29 cellular contexts compared by ENCODE assay signal in the genomic region with DNA sequence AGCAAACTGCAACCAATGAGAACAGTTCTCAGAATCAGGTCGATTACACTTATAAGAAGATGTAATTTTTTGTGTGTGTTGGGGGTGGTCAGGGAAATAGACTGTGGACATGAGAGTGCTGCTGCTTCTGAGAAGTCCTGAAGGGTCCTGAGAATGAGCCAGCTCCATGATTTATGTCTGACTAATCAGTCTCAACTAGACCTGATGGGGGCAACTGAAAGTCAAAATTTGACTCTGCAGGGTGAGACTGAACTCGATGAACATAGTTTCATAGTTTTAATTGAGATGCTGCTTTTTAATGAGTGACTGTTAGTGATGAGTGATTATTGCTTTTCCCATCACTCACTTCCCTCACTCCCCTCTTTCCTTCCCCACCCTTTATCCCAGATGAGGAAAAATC. TPM values are rescaled to one million over a fixed set of nuclear protein-coding genes. Genes with fewer than 3 reads are reported as not detected.
DNase-seq lines count a peak whose midpoint lies in the region; ATAC-seq, FAIRE-seq and TF ChIP-seq lines count a peak whose summit lies in the region.
"Had no signal": no experiment of that assay in that cellular context is flagged by ENCODE, and none has a peak within 500 bp of the region (broad histone marks: within the 10 kb centered on the region; RNA-seq: fewer than 3 reads in every experiment).

No MANE protein-coding gene starts in this region.

- no peak for TF ChIP-seq RAD21 in GM12878 (IDR thresholded peaks at IDR 0.05; ENCODE audit: insufficient read depth, low read depth, low read length)

- TF ChIP-seq EP300 in GM12878 (IDR thresholded peaks at IDR 0.05; ENCODE audit: borderline replicate concordance in 1 of 2, control insufficient read depth in 1 of 2, low read depth in 2 of 2, low read length in 2 of 2), result no peak

- peaks cover 7% of the 10 kb centered on the region for H3K9me3 Mint-ChIP-seq in activated CD4-positive, alpha-beta T cell treated with anti-CD3 and anti-CD28 coated beads, Interleukin-2, amount 10 ng/mL, durations not matched to agents 24 days and 14 days
- H3K9me3 Mint-ChIP-seq in T-cell (no peaks in the 10 kb centered on the region), progenitor cell of endocrine pancreas (ENCODE audit: low read depth) (no peaks in the 10 kb centered on the region)
- H3K9me3 Mint-ChIP-seq in stimulated activated effector memory CD8-positive, alpha-beta T cell treated with anti-CD3 and anti-CD28 coated beads, Interleukin-12 subunit alpha, Interleukin-12 subunit beta, amount 100 ng/mL, for 72 hours, result no peaks in the 10 kb centered on the region

- H3K4me1 Mint-ChIP-seq in activated CD4-positive, alpha-beta T cell treated with anti-CD3 and anti-CD28 coated beads, Interleukin-2, amount 10 ng/mL, durations not matched to agents 24 days and 14 days, result peaks cover 86% of the 10 kb centered on the region
- H3K4me1 Mint-ChIP-seq in T-cell (peaks cover 93 to 95% (median 95%) of the 10 kb centered on the region in 3 donors), progenitor cell of endocrine pancreas (ENCODE audit: low read depth) (peaks cover 7% of the 10 kb centered on the region)
- peaks cover 89% of the 10 kb centered on the region for H3K4me1 Mint-ChIP-seq in stimulated activated effector memory CD8-positive, alpha-beta T cell treated with anti-CD3 and anti-CD28 coated beads, Interleukin-12 subunit alpha, Interleukin-12 subunit beta, amount 100 ng/mL, for 72 hours

- SMC1A ChIA-PET in GM12878 (lab: Charles Lee; ENCODE audit: uncharacterized antibody, unreplicated experiment), result interaction anchor here (0.6 to 3.1 kb wide), 11 partner anchors 8 to 113 kb away, joined by 3 to 14 read pairs (median 3); no protein-coding TSS in a partner anchor

- H3K27ac Mint-ChIP-seq in activated CD4-positive, alpha-beta T cell treated with anti-CD3 and anti-CD28 coated beads, Interleukin-2, amount 10 ng/mL, durations not matched to agents 24 days and 14 days, result peak overlapping the region; percentile 42
- H3K27ac Mint-ChIP-seq in T-cell (peak overlapping the region; percentile 99 to 100), progenitor cell of endocrine pancreas (no peak overlapping the region)
- H3K27ac Mint-ChIP-seq in stimulated activated effector memory CD8-positive, alpha-beta T cell treated with anti-CD3 and anti-CD28 coated beads, Interleukin-12 subunit alpha, Interleukin-12 subunit beta, amount 100 ng/mL, for 72 hours, result peak overlapping the region; percentile 44

- no peak overlapping the region for H3K9ac ChIP-seq in GM12878 (ENCODE audit: control insufficient read depth, insufficient read depth, low read length)
- H3K9ac ChIP-seq: BLaER1 treated with 17β-estradiol and CSF1 and Interleukin-3, amounts not matched to agents 10 nM and 100 nM had no signal

- H3K27ac ChIP-seq in GM12878 (ENCODE audit: control insufficient read depth, insufficient read depth), result no peak overlapping the region
- H3K27ac ChIP-seq: A549; BLaER1 treated with 17β-estradiol and CSF1 and Interleukin-3, amounts not matched to agents 10 nM and 100 nM; pancreas had no signal

- no peaks in the 10 kb centered on the region for H3K36me3 ChIP-seq in GM12878 (ENCODE audit: control insufficient read depth in 2 of 2, insufficient read depth in 2 of 2, low read length in 1 of 2)
- H3K36me3 ChIP-seq: BLaER1 treated with 17β-estradiol and CSF1 and Interleukin-3, amounts not matched to agents 10 nM and 100 nM; pancreas; upper lobe of left lung had no signal

- intact Hi-C loops in activated CD4-positive, alpha-beta T cell treated with anti-CD3 and anti-CD28 coated beads, Interleukin-2, amount 10 ng/mL, durations not matched to agents 24 days and 14 days (cut with micrococcal nuclease), result no loop called here
- intact Hi-C loops in GM12878 (cut with micrococcal nuclease; ENCODE audit: unreplicated experiment), result no loop called here

- H3K27me3 Mint-ChIP-seq in activated CD4-positive, alpha-beta T cell treated with anti-CD3 and anti-CD28 coated beads, Interleukin-2, amount 10 ng/mL, durations not matched to agents 24 days and 14 days, result no peaks in the 10 kb centered on the region
- H3K27me3 Mint-ChIP-seq in T-cell (no peaks in the 10 kb centered on the region), progenitor cell of endocrine pancreas (peaks cover 15% of the 10 kb centered on the region)

- no TSS peak for BruUV-seq in GM12878 (replicated peaks; lab: Mats Ljungman, UMichigan)

- POLR2A ChIA-PET in T-cell (lab: Charles Lee), result interaction anchor here in 1 of 2 donors (0.6 kb wide), 1 partner anchor 266 kb away, joined by 6 read pairs; no protein-coding TSS in a partner anchor
- POLR2A ChIA-PET in GM12878 (lab: Charles Lee), result interaction anchor here (0.6 to 7.9 kb wide), 5 partner anchors 7 to 62 kb away, joined by 3 to 117 read pairs (median 4); partner anchors contain the start of gene CCR7

- peak; percentile 61 for DNase-seq in activated CD4-positive, alpha-beta T cell treated with anti-CD3 and anti-CD28 coated beads, Interleukin-2, amount 10 ng/mL, durations not matched to agents 24 days and 14 days
- no peak for DNase-seq in activated CD4-positive, alpha-beta T cell treated with anti-CD3 and anti-CD28 coated beads for 4 hours
- DNase-seq in T-cell (no peak), GM12878 (ENCODE audit: low read depth, low spot score) (no peak), progenitor cell of endocrine pancreas (ENCODE audit: low spot score, unreplicated experiment) (no peak), GM19239 (ENCODE audit: insufficient read length, low spot score) (no peak), COR-L47 (lab: John Stamatoyannopoulos, UW) (no peak)
- DNase-seq in stimulated activated effector memory CD8-positive, alpha-beta T cell treated with anti-CD3 and anti-CD28 coated beads, Interleukin-12 subunit alpha, Interleukin-12 subunit beta, amount 100 ng/mL, for 72 hours (ENCODE audit: low spot score in 2 of 2), result peak in 1 of 2 donors; percentile 69
- DNase-seq: activated CD4-positive, alpha-beta T cell treated with anti-CD3 and anti-CD28 coated beads for 1 hour; amygdala; dorsolateral prefrontal cortex; kidney; NCI-H1694; NCI-H446; NK-92 treated with Interleukin-12 subunit alpha and Interleukin-12 subunit beta, amount 100 ng/mL, for 24 hours; pancreas; T-helper 9 cell; upper lobe of left lung had no signal

- RAD21 ChIA-PET in GM12878 (lab: Charles Lee; ENCODE audit: unreplicated experiment), result interaction anchor here (0.8 to 7.9 kb wide), 7 partner anchors 7 to 77 kb away, joined by 3 to 229 read pairs (median 4); partner anchors contain the start of gene CCR7

- TF ChIP-seq POLR2A in GM12878 (IDR thresholded peaks at IDR 0.05; ENCODE audit: low read depth, low read length), result no peak

- no peak for TF ChIP-seq CTCF in GM12878 (IDR thresholded peaks at IDR 0.05 in 2 of 3, conservative IDR thresholded peaks at IDR 0.05 in 1 of 3; ENCODE audit: control insufficient read depth in 2 of 3, extremely low read depth in 1 of 3, insufficient read depth in 1 of 3, low read depth in 3 of 3, low read length in 3 of 3)
- no peak for TF ChIP-seq CTCF in progenitor cell of endocrine pancreas (IDR thresholded peaks at IDR 0.05; ENCODE audit: unreplicated experiment)

- H4K20me1 ChIP-seq in GM12878 (ENCODE audit: control insufficient read depth, insufficient read depth), result no peaks in the 10 kb centered on the region
- H4K20me1 ChIP-seq: BLaER1 treated with 17β-estradiol and CSF1 and Interleukin-3, amounts not matched to agents 10 nM and 100 nM had no signal

- FAIRE-seq in GM12878 (lab: Jason Lieb, UNC) (no peak), GM19239 (lab: Jason Lieb, UNC) (no peak)
- FAIRE-seq: A549, frontal cortex, kidney, pancreas, RCC 7860 had no signal

- H3K4me3 ChIP-seq in GM12878, result no peak overlapping the region
- H3K4me3 ChIP-seq: A549; BLaER1 treated with 17β-estradiol and CSF1 and Interleukin-3, amounts not matched to agents 10 nM and 100 nM; dorsolateral prefrontal cortex; lung; pancreas; upper lobe of left lung had no signal

- no peaks in the 10 kb centered on the region for H3K79me2 ChIP-seq in GM12878 (ENCODE audit: control insufficient read depth, insufficient read depth, low read length)

- H3K9me3 ChIP-seq in GM12878 (replicated peaks; ENCODE audit: control insufficient read depth, insufficient read depth, low read length), result no peaks in the 10 kb centered on the region
- H3K9me3 ChIP-seq: A549; BLaER1 treated with 17β-estradiol and CSF1 and Interleukin-3, amounts not matched to agents 10 nM and 100 nM; pancreas; upper lobe of left lung had no signal

- no peak overlapping the region for H3K4me2 ChIP-seq in GM12878 (ENCODE audit: control insufficient read depth, insufficient read depth)
- H3K4me2 ChIP-seq: A549; BLaER1 treated with 17β-estradiol and CSF1 and Interleukin-3, amounts not matched to agents 10 nM and 100 nM had no signal

- in situ Hi-C loops in GM12878 (cut with MboI), result loop anchor here (10.0 kb wide), 1 partner anchor 1054 kb away; no protein-coding TSS in a partner anchor

- H3K4me3 Mint-ChIP-seq in activated CD4-positive, alpha-beta T cell treated with anti-CD3 and anti-CD28 coated beads, Interleukin-2, amount 10 ng/mL, durations not matched to agents 24 days and 14 days, result no peak overlapping the region
- peak overlapping the region in 1 of 3 donors; percentile 72 for H3K4me3 Mint-ChIP-seq in T-cell
- peak overlapping the region; percentile 35 for H3K4me3 Mint-ChIP-seq in stimulated activated effector memory CD8-positive, alpha-beta T cell treated with anti-CD3 and anti-CD28 coated beads, Interleukin-12 subunit alpha, Interleukin-12 subunit beta, amount 100 ng/mL, for 72 hours
- H3K4me3 Mint-ChIP-seq in progenitor cell of endocrine pancreas (ENCODE audit: low read depth), result no peak overlapping the region

- ATAC-seq in T-cell (replicated peaks in 1 of 4), result no peak
- peak; percentile 32 for ATAC-seq in GM12878
- peak; percentile 67 for ATAC-seq in stimulated activated effector memory CD8-positive, alpha-beta T cell treated with anti-CD3 and anti-CD28 coated beads, Interleukin-12 subunit alpha, Interleukin-12 subunit beta, amount 100 ng/mL, for 72 hours
- ATAC-seq: A549, HCT116, pancreas, sciatic nerve had no signal

- no peaks in the 10 kb centered on the region for H3K27me3 ChIP-seq in GM12878 (replicated peaks in 1 of 2; ENCODE audit: control insufficient read depth in 2 of 2, insufficient read depth in 2 of 2, low read length in 1 of 2)
- H3K27me3 ChIP-seq: BLaER1 treated with 17β-estradiol and CSF1 and Interleukin-3, amounts not matched to agents 10 nM and 100 nM; pancreas; upper lobe of left lung had no signal

- H3K4me1 ChIP-seq in GM12878 (ENCODE audit: control insufficient read depth, insufficient read depth, low read length), result peaks cover 14% of the 10 kb centered on the region
- H3K4me1 ChIP-seq: pancreas had no signal

- no peaks in the 10 kb centered on the region for H3K36me3 Mint-ChIP-seq in activated CD4-positive, alpha-beta T cell treated with anti-CD3 and anti-CD28 coated beads, Interleukin-2, amount 10 ng/mL, durations not matched to agents 24 days and 14 days (ENCODE audit: low read depth)
- H3K36me3 Mint-ChIP-seq in T-cell, result no peaks in the 10 kb centered on the region
- H3K36me3 Mint-ChIP-seq in stimulated activated effector memory CD8-positive, alpha-beta T cell treated with anti-CD3 and anti-CD28 coated beads, Interleukin-12 subunit alpha, Interleukin-12 subunit beta, amount 100 ng/mL, for 72 hours, result no peaks in the 10 kb centered on the region
- no peaks in the 10 kb centered on the region for H3K36me3 Mint-ChIP-seq in progenitor cell of endocrine pancreas (ENCODE audit: insufficient read depth)

- WGBS in GM12878 (ENCODE audit: insufficient coverage, insufficient replicate concordance, low lambda C conversion rate, missing lambda C conversion rate), result 0% methylated on average over 2 of the region's 2 CpGs

- CTCF ChIA-PET in T-cell (lab: Charles Lee), result interaction anchor here in 1 of 2 donors (0.7 to 1.2 kb wide), 2 partner anchors 9 to 50 kb away, joined by 3 read pairs; no protein-coding TSS in a partner anchor
- CTCF ChIA-PET in GM12878 (lab: Yijun Ruan, JAX), result interaction anchor here (0.6 to 11.9 kb wide), 5 partner anchors 43 to 306 kb away, joined by 3 to 193 read pairs (median 3); no protein-coding TSS in a partner anchor

- no peak overlapping the region for H2AFZ ChIP-seq in GM12878 (ENCODE audit: control insufficient read depth, low read depth, low read length)

RNA-seq across cellular contexts. Expression of gene SMARCE1, which starts 37.3 kb away (rescaled TPM):
- total RNA-seq in activated CD4-positive, alpha-beta T cell treated with anti-CD3 and anti-CD28 coated beads, Interleukin-2, amount 10 ng/mL, durations not matched to agents 24 days and 14 days, result 122 and 125 TPM in 2 replicates
- 10 to 100 TPM; 72.6 to 80.8 (median 75.8) TPM for total RNA-seq in T-cell
- 209 and 233 TPM in 2 replicates for total RNA-seq in GM12878 (2013; cell fraction: nucleolus; rRNA removed)
- 91.5 and 109 TPM in 2 replicates for total RNA-seq in GM12878 (2014; rRNA removed)
- 137 and 141 TPM in 2 replicates for total RNA-seq in GM12878 (2014; rRNA removed; fragmentation: Illumina TruSeq; extraction: Trizol)
- total RNA-seq in GM12878 (2021), result 114 and 123 TPM in 2 replicates
- 58.9 TPM for polyA plus RNA-seq in GM12878 (2011; ENCODE audit: low read depth)
- polyA plus RNA-seq in GM12878 (2011; rRNA removed), result 87.9 and 109 TPM in 2 replicates
- 35.1 and 38.7 TPM in 2 replicates for polyA plus RNA-seq in GM12878 (2011; cell fraction: cytosol; rRNA removed)
- 55.5 and 60.3 TPM in 2 replicates for polyA plus RNA-seq in GM12878 (2011; cell fraction: nucleus; rRNA removed)
- 72.6 and 83.4 TPM in 2 replicates for polyA plus RNA-seq in GM12878 (2012)
- polyA plus RNA-seq in GM12878 (2014; fragmentation: Illumina TruSeq; extraction: Trizol), result 171 and 201 TPM in 2 replicates
- 100 to 1,000 TPM; 124 to 145 TPM for polyA plus RNA-seq in GM12878 (2014; fragmentation: Nextera tagmentation; extraction: Ambion mirVana)
- polyA plus RNA-seq in GM12878 (2014; rRNA removed), result 92.9 and 95.7 TPM in 2 replicates
- polyA plus RNA-seq in GM12878 (2016; fragmentation: Nextera tagmentation; extraction: Ambion mirVana), result 100 to 1,000 TPM; 184 to 191 TPM
- polyA minus RNA-seq in GM12878 (2011; rRNA and poly(A)+ RNA removed), result 44.1 and 64.2 TPM in 2 replicates
- polyA minus RNA-seq in GM12878 (2011; cell fraction: cytosol; rRNA and poly(A)+ RNA removed), result 21.4 and 21.6 TPM in 2 replicates
- 84.5 and 113 TPM in 2 replicates for polyA minus RNA-seq in GM12878 (2011; cell fraction: nucleus; rRNA and poly(A)+ RNA removed)
- total RNA-seq in progenitor cell of endocrine pancreas, result 190 and 195 TPM in 2 replicates

RNA-seq across cellular contexts. Expression of gene CCR7, which starts 45.1 kb away (rescaled TPM):
- total RNA-seq in activated CD4-positive, alpha-beta T cell treated with anti-CD3 and anti-CD28 coated beads, Interleukin-2, amount 10 ng/mL, durations not matched to agents 24 days and 14 days, result 217 and 220 TPM in 2 replicates
- total RNA-seq in T-cell, result 100 to 1,000 TPM; 173 to 438 (median 340) TPM
- total RNA-seq in GM12878 (2013; cell fraction: nucleolus; rRNA removed), result 1,072 and 1,160 TPM in 2 replicates
- 235 and 242 TPM in 2 replicates for total RNA-seq in GM12878 (2014; rRNA removed)
- total RNA-seq in GM12878 (2014; rRNA removed; fragmentation: Illumina TruSeq; extraction: Trizol), result 131 and 136 TPM in 2 replicates
- total RNA-seq in GM12878 (2021), result 192 and 209 TPM in 2 replicates
- polyA plus RNA-seq in GM12878 (2011; ENCODE audit: low read depth), result 96.4 TPM
- 696 and 1,171 TPM in 2 replicates for polyA plus RNA-seq in GM12878 (2011; rRNA removed)
- polyA plus RNA-seq in GM12878 (2011; cell fraction: cytosol; rRNA removed), result 1,486 and 1,699 TPM in 2 replicates
- 1,140 and 1,750 TPM in 2 replicates for polyA plus RNA-seq in GM12878 (2011; cell fraction: nucleus; rRNA removed)
- 149 and 215 TPM in 2 replicates for polyA plus RNA-seq in GM12878 (2012)
- 171 and 245 TPM in 2 replicates for polyA plus RNA-seq in GM12878 (2014; fragmentation: Illumina TruSeq; extraction: Trizol)
- polyA plus RNA-seq in GM12878 (2014; fragmentation: Nextera tagmentation; extraction: Ambion mirVana), result 100 to 1,000 TPM; 235 to 294 TPM
- 258 and 274 TPM in 2 replicates for polyA plus RNA-seq in GM12878 (2014; rRNA removed)
- 100 to 1,000 TPM; 571 to 606 TPM for polyA plus RNA-seq in GM12878 (2016; fragmentation: Nextera tagmentation; extraction: Ambion mirVana)
- 2,298 and 2,348 TPM in 2 replicates for polyA minus RNA-seq in GM12878 (2011; rRNA and poly(A)+ RNA removed)
- polyA minus RNA-seq in GM12878 (2011; cell fraction: cytosol; rRNA and poly(A)+ RNA removed), result 332 and 352 TPM in 2 replicates
- polyA minus RNA-seq in GM12878 (2011; cell fraction: nucleus; rRNA and poly(A)+ RNA removed), result 378 and 542 TPM in 2 replicates
- not detected in 2 replicates for total RNA-seq in progenitor cell of endocrine pancreas
- total RNA-seq: epithelial cell of proximal tubule, frontal cortex, M059J, SK-MEL-5 had no signal

RNA-seq across cellular contexts. Expression of gene KRT222, which starts 54.6 kb away (rescaled TPM):
- not detected in 2 replicates for total RNA-seq in activated CD4-positive, alpha-beta T cell treated with anti-CD3 and anti-CD28 coated beads, Interleukin-2, amount 10 ng/mL, durations not matched to agents 24 days and 14 days
- total RNA-seq in T-cell (not detected), GM12878 (2014; rRNA removed) (0.51 and 0.60 TPM in 2 replicates), GM12878 (2014; rRNA removed; fragmentation: Illumina TruSeq; extraction: Trizol) (0.37 and 0.54 TPM in 2 replicates), GM12878 (2021) (0.08 and 0.21 TPM in 2 replicates), progenitor cell of endocrine pancreas (0.36 and 1.1 TPM in 2 replicates)
- total RNA-seq in GM12878 (2013; cell fraction: nucleolus; rRNA removed), result 0.39 TPM in 1 of 2 replicates, not detected in the other
- not detected for polyA plus RNA-seq in GM12878 (2011; ENCODE audit: low read depth)
- polyA plus RNA-seq in GM12878 (2011; rRNA removed) (6.4 and 10.6 TPM in 2 replicates), GM12878 (2014; fragmentation: Illumina TruSeq; extraction: Trizol) (0.44 and 1.1 TPM in 2 replicates), GM12878 (2014; fragmentation: Nextera tagmentation; extraction: Ambion mirVana) (under 1 TPM; 0.74 to 0.95 TPM), GM12878 (2014; rRNA removed) (0.20 and 0.32 TPM in 2 replicates), GM12878 (2016; fragmentation: Nextera tagmentation; extraction: Ambion mirVana) (under 1 TPM in 1 of 2 experiments, not detected in 1; 0.31 TPM)
- 1.6 and 2.3 TPM in 2 replicates for polyA plus RNA-seq in GM12878 (2011; cell fraction: cytosol; rRNA removed)
- 1.9 and 2.4 TPM in 2 replicates for polyA plus RNA-seq in GM12878 (2011; cell fraction: nucleus; rRNA removed)
- not detected in 2 replicates for polyA plus RNA-seq in GM12878 (2012)
- polyA minus RNA-seq in GM12878 (2011; rRNA and poly(A)+ RNA removed), result 0.93 and 0.95 TPM in 2 replicates
- polyA minus RNA-seq in GM12878 (2011; cell fraction: cytosol; rRNA and poly(A)+ RNA removed), result 0.94 and 1.1 TPM in 2 replicates
- 2.3 and 2.9 TPM in 2 replicates for polyA minus RNA-seq in GM12878 (2011; cell fraction: nucleus; rRNA and poly(A)+ RNA removed)
- total RNA-seq: cardiac septum, epithelial cell of proximal tubule had no signal

Comparison
In these comparisons a context has a peak if more than half of its experiments do, and no peak if none do; other contexts are left out.
1. ATAC-seq: peak in GM12878 (single experiment) and stimulated activated effector memory CD8-positive, alpha-beta T cell treated with anti-CD3 and anti-CD28 coated beads, Interleukin-12 subunit alpha, Interleukin-12 subunit beta, amount 100 ng/mL, for 72 hours (single experiment); none in T-cell (0 of 4).
2. RNA of gene CCR7, which starts 45.1 kb away (total RNA-seq): 173 to 438 TPM in T-cell, 217 to 220 TPM in activated CD4-positive, alpha-beta T cell treated with anti-CD3 and anti-CD28 coated beads, Interleukin-2, amount 10 ng/mL, durations not matched to agents 24 days and 14 days and 131 to 1,160 TPM in GM12878; not detected in progenitor cell of endocrine pancreas; every median in the first group is over 100 times any median in the second.